In genomic region chr3:45223889-45224730, GRCh38 we compare ENCODE assay signal across 10 cellular contexts. TPM values are rescaled to one million over a fixed set of nuclear protein-coding genes. Genes with fewer than 3 reads are reported as not detected.
DNase-seq lines count a peak whose midpoint lies in the region; ATAC-seq and TF ChIP-seq lines count a peak whose summit lies in the region.
"Had no signal": no experiment of that assay in that cellular context is flagged by ENCODE, and none has a peak within 500 bp of the region (broad histone marks: within the 10 kb centered on the region; RNA-seq: fewer than 3 reads in every experiment).

No MANE protein-coding gene starts in this region.

- H3K4me1 ChIP-seq in cardiac muscle cell (ENCODE audit: low read depth), result no peaks in the 10 kb centered on the region
- H3K4me1 ChIP-seq in transverse colon, result peaks cover 0 to 17% (median 9%) of the 10 kb centered on the region in 4 donors

- peaks cover 14% of the 10 kb centered on the region for H3K4me1 Mint-ChIP-seq in activated T-helper 2 cell treated with anti-CD3 and anti-CD28 coated beads, Interferon-gamma antibody, Interleukin-2, Interleukin-4, amounts not matched to agents 10 μg/mL and 5 μg/mL and 100 μg/mL, durations not matched to agents 14 hours and 24 hours and 36 hours (ENCODE audit: low read depth)

- H3K36me3 ChIP-seq in cardiac muscle cell (no peaks in the 10 kb centered on the region), transverse colon (no peaks in the 10 kb centered on the region)
- H3K36me3 ChIP-seq: Peyer's patch had no signal

- no peak for TF ChIP-seq CTCF in cardiac muscle cell (IDR thresholded peaks at IDR 0.05; ENCODE audit: low read depth, low read length)
- TF ChIP-seq CTCF in transverse colon (IDR thresholded peaks at IDR 0.05), result no peak

- intact Hi-C loops in left cardiac atrium (cut with DNase I) (loop anchor here in 1 of 2 donors (5.0 to 10.0 kb wide), 2 partner anchors 273 to 431 kb away; no protein-coding TSS in a partner anchor), transverse colon (cut with DNase I; ENCODE audit: low total_unique reads) (no loop called here)
- intact Hi-C loops in activated T-helper 2 cell treated with anti-CD3 and anti-CD28 coated beads, Interferon-gamma antibody, Interleukin-2, Interleukin-4, amounts not matched to agents 10 μg/mL and 5 μg/mL and 100 μg/mL, durations not matched to agents 14 hours and 24 hours and 36 hours (cut with micrococcal nuclease), result loop anchor here (10.0 kb wide), 2 partner anchors 431 to 871 kb away; no protein-coding TSS in a partner anchor

- POLR2A ChIA-PET in HEK293T (lab: Yijun Ruan, JAX), result no interaction called here

- DNase-seq in cardiac muscle cell (ENCODE audit: low read depth in 1 of 2, low spot score in 1 of 2), result peak in 1 of 2 donors; percentile 42
- no peak for DNase-seq in left cardiac atrium
- no peak for DNase-seq in activated T-helper 2 cell treated with anti-CD3 and anti-CD28 coated beads, Interferon-gamma antibody, Interleukin-2, Interleukin-4, amounts not matched to agents 10 μg/mL and 5 μg/mL and 100 μg/mL, durations not matched to agents 14 hours and 24 hours and 36 hours (ENCODE audit: low spot score)
- DNase-seq in transverse colon, result no peak
- no peak for DNase-seq in HEK293T (ENCODE audit: extremely low spot score)
- DNase-seq in anterior cingulate cortex (lab: John Stamatoyannopoulos, UW), result no peak
- DNase-seq: DMS79 treated with DMSO at 0.1 percent for 48 hours had no signal

- no peak overlapping the region for H3K27ac ChIP-seq in cardiac muscle cell
- peak overlapping the region in 1 of 4 donors; percentile 7 for H3K27ac ChIP-seq in transverse colon
- H3K27ac ChIP-seq: Peyer's patch had no signal

- no peaks in the 10 kb centered on the region for H3K36me3 Mint-ChIP-seq in activated T-helper 2 cell treated with anti-CD3 and anti-CD28 coated beads, Interferon-gamma antibody, Interleukin-2, Interleukin-4, amounts not matched to agents 10 μg/mL and 5 μg/mL and 100 μg/mL, durations not matched to agents 14 hours and 24 hours and 36 hours (ENCODE audit: low read depth)

- H3K4me3 Mint-ChIP-seq in activated T-helper 2 cell treated with anti-CD3 and anti-CD28 coated beads, Interferon-gamma antibody, Interleukin-2, Interleukin-4, amounts not matched to agents 10 μg/mL and 5 μg/mL and 100 μg/mL, durations not matched to agents 14 hours and 24 hours and 36 hours (ENCODE audit: low read depth), result peak overlapping the region; percentile 84

- H3K9me3 Mint-ChIP-seq in activated T-helper 2 cell treated with anti-CD3 and anti-CD28 coated beads, Interferon-gamma antibody, Interleukin-2, Interleukin-4, amounts not matched to agents 10 μg/mL and 5 μg/mL and 100 μg/mL, durations not matched to agents 14 hours and 24 hours and 36 hours, result no peaks in the 10 kb centered on the region

- H3K9me3 ChIP-seq in cardiac muscle cell (ENCODE audit: low read depth) (no peaks in the 10 kb centered on the region), iPS-18c (ENCODE audit: control insufficient read depth, insufficient read depth, low read length) (no peaks in the 10 kb centered on the region), transverse colon (no peaks in the 10 kb centered on the region)
- H3K9me3 ChIP-seq: Peyer's patch had no signal

- in situ Hi-C loops in transverse colon (cut with MboI; ENCODE audit: low pct_ligation_motif_present in 1 of 4, low pct_unique_long_range_greater_than_20kb in 1 of 4, low sequenced_read_pairs in 3 of 4), result loop anchor here in 3 of 4 donors (10.0 to 25.0 kb wide), 3 partner anchors 271 to 438 kb away; no protein-coding TSS in a partner anchor

- H3K27ac Mint-ChIP-seq in activated T-helper 2 cell treated with anti-CD3 and anti-CD28 coated beads, Interferon-gamma antibody, Interleukin-2, Interleukin-4, amounts not matched to agents 10 μg/mL and 5 μg/mL and 100 μg/mL, durations not matched to agents 14 hours and 24 hours and 36 hours, result peak overlapping the region; percentile 55

- peaks cover 69% of the 10 kb centered on the region for H3K27me3 Mint-ChIP-seq in activated T-helper 2 cell treated with anti-CD3 and anti-CD28 coated beads, Interferon-gamma antibody, Interleukin-2, Interleukin-4, amounts not matched to agents 10 μg/mL and 5 μg/mL and 100 μg/mL, durations not matched to agents 14 hours and 24 hours and 36 hours (ENCODE audit: low read depth)

- H3K4me3 ChIP-seq in cardiac muscle cell (peak overlapping the region; percentile 48), iPS-18c (ENCODE audit: insufficient read depth, low read depth, low read length) (peak overlapping the region; percentile 74), transverse colon (peak overlapping the region in 3 of 4 donors; percentile 57 to 70 (median 65))

- ATAC-seq in left cardiac atrium, result no peak
- ATAC-seq in GM21529 (IDR thresholded peaks at IDR 0.05; ENCODE audit: unreplicated experiment), result no peak

- WGBS in transverse colon (ENCODE audit: low coverage in 1 of 2), 2 donors, result 29 to 33% methylated on average over 9 of the region's 9 CpGs

- TF ChIP-seq POLR2A in transverse colon (IDR thresholded peaks at IDR 0.05), result no peak

- TF ChIP-seq EP300 in transverse colon (IDR thresholded peaks at IDR 0.05; ENCODE audit: low read depth), result no peak

- peaks cover 61% of the 10 kb centered on the region for H3K27me3 ChIP-seq in cardiac muscle cell
- H3K27me3 ChIP-seq in transverse colon, result peaks cover 53% of the 10 kb centered on the region

- CTCF ChIA-PET in HEK293T (lab: Yijun Ruan, JAX), result interaction anchor here (0.6 to 1.4 kb wide), 2 partner anchors 19 to 184 kb away, joined by 3 to 4 read pairs; no protein-coding TSS in a partner anchor

TF ChIP-seq in HEK293T, 16 proteins besides CTCF, POLR2A, EP300 and RAD21:
- no peak for TF ChIP-seq TARDBP (IDR thresholded peaks at IDR 0.05)
- TF ChIP-seq FOXA1 (IDR thresholded peaks at IDR 0.05), result no peak
- TF ChIP-seq ARNT (IDR thresholded peaks at IDR 0.05), result no peak
- TF ChIP-seq CTBP1 (IDR thresholded peaks at IDR 0.05; ENCODE audit: borderline replicate concordance), result no peak
- TF ChIP-seq NFRKB (IDR thresholded peaks at IDR 0.05), result no peak
- TF ChIP-seq L3MBTL2 (conservative IDR thresholded peaks at IDR 0.05), result no peak
- TF ChIP-seq LEF1 (IDR thresholded peaks at IDR 0.05; ENCODE audit: borderline replicate concordance), result no peak
- TF ChIP-seq FOXK2 (IDR thresholded peaks at IDR 0.05), result no peak

RNA-seq across cellular contexts. Expression of gene TMEM158, which starts 2.0 kb away (rescaled TPM):
- 0.83 and 2.2 TPM in 2 replicates for total RNA-seq in cardiac muscle cell
- 3.4 and 3.5 TPM in 2 replicates for polyA plus RNA-seq in cardiac muscle cell
- total RNA-seq in left cardiac atrium, result under 1 TPM; 0.44 to 0.56 TPM
- 1.7 and 1.9 TPM in 2 replicates for total RNA-seq in activated T-helper 2 cell treated with anti-CD3 and anti-CD28 coated beads, Interferon-gamma antibody, Interleukin-2, Interleukin-4, amounts not matched to agents 10 μg/mL and 5 μg/mL and 100 μg/mL, durations not matched to agents 14 hours and 24 hours and 36 hours
- total RNA-seq in transverse colon, result 10 to 100 TPM in 1 of 4 donors, 1 to 10 TPM in 1, under 1 TPM in 1, not detected in 1; 0.82 to 23.9 (median 1.7) TPM
